ENCODE assay signal across 8 cellular contexts in genomic region chr13:20182231-20182846, GRCh38. TPM values are rescaled to one million over a fixed set of nuclear protein-coding genes. Genes with fewer than 3 reads are reported as not detected.
DNase-seq lines count a peak whose midpoint lies in the region; ATAC-seq and TF ChIP-seq lines count a peak whose summit lies in the region.

No MANE protein-coding gene starts in this region.

- peak; percentile 87 for ATAC-seq in GM19043 (IDR thresholded peaks at IDR 0.05; ENCODE audit: low read depth, unreplicated experiment)
- ATAC-seq in HG03521 (IDR thresholded peaks at IDR 0.05; ENCODE audit: unreplicated experiment), result peak; percentile 77
- peak; percentile 83 for ATAC-seq in activated CD8-positive, alpha-beta memory T cell treated with anti-CD3 and anti-CD28 coated beads, Interleukin-2, amount 10 ng/mL, durations not matched to agents 7 days and 5 days

- DNase-seq in COLO668 (lab: John Stamatoyannopoulos, UW; ENCODE audit: unreplicated experiment), result peak; percentile 62
- DNase-seq in NCI-H82 (lab: John Stamatoyannopoulos, UW), result peak; percentile 89
- DNase-seq in activated CD8-positive, alpha-beta memory T cell treated with anti-CD3 and anti-CD28 coated beads, Interleukin-2, amount 10 ng/mL, durations not matched to agents 7 days and 5 days, result peak; percentile 64
- DNase-seq in fibroblast of peridontal ligament (ENCODE audit: extremely low read depth), result peak; percentile 79
- DNase-seq in neural progenitor cell (ENCODE audit: low spot score), result peak; percentile 81
- DNase-seq in KG1 (lab: John Stamatoyannopoulos, UW), result no peak

- H3K4me3 ChIP-seq in neural progenitor cell, result no peak overlapping the region

- CTCF ChIA-PET in activated CD8-positive, alpha-beta memory T cell treated with anti-CD3 and anti-CD28 coated beads, Interleukin-2, amount 10 ng/mL, durations not matched to agents 7 days and 5 days (lab: Charles Lee), result interaction anchor here (1.3 to 4.0 kb wide), 3 partner anchors 9 to 37 kb away, joined by 6 to 23 read pairs (median 17); partner anchors contain the start of gene GJB2

- H3K27me3 ChIP-seq in neural progenitor cell, result peaks cover 2% of the 10 kb centered on the region

- no peaks in the 10 kb centered on the region for H3K9me3 Mint-ChIP-seq in activated CD8-positive, alpha-beta memory T cell treated with anti-CD3 and anti-CD28 coated beads, Interleukin-2, amount 10 ng/mL, durations not matched to agents 7 days and 5 days (ENCODE audit: low read depth)
- no peaks in the 10 kb centered on the region for H3K9me3 Mint-ChIP-seq in neural progenitor cell

- H3K9ac ChIP-seq in neural progenitor cell, result no peak overlapping the region

- H3K27ac ChIP-seq in neural progenitor cell, result no peak overlapping the region

- peak; percentile 78 for TF ChIP-seq CTCF in neural progenitor cell (IDR thresholded peaks at IDR 0.05)

- no peaks in the 10 kb centered on the region for H3K36me3 ChIP-seq in neural progenitor cell

- H3K4me1 Mint-ChIP-seq in activated CD8-positive, alpha-beta memory T cell treated with anti-CD3 and anti-CD28 coated beads, Interleukin-2, amount 10 ng/mL, durations not matched to agents 7 days and 5 days, result no peaks in the 10 kb centered on the region
- H3K4me1 Mint-ChIP-seq in neural progenitor cell, result peaks cover 8% of the 10 kb centered on the region

- peak overlapping the region; percentile 30 for H2AFZ ChIP-seq in neural progenitor cell (replicated peaks)

- peaks cover 59% of the 10 kb centered on the region for H3K27me3 Mint-ChIP-seq in activated CD8-positive, alpha-beta memory T cell treated with anti-CD3 and anti-CD28 coated beads, Interleukin-2, amount 10 ng/mL, durations not matched to agents 7 days and 5 days
- H3K27me3 Mint-ChIP-seq in neural progenitor cell (ENCODE audit: insufficient read depth, low read depth), result peaks cover 6% of the 10 kb centered on the region

- H3K4me3 Mint-ChIP-seq in activated CD8-positive, alpha-beta memory T cell treated with anti-CD3 and anti-CD28 coated beads, Interleukin-2, amount 10 ng/mL, durations not matched to agents 7 days and 5 days, result no peak overlapping the region
- H3K4me3 Mint-ChIP-seq in neural progenitor cell, result no peak overlapping the region

- no peaks in the 10 kb centered on the region for H3K9me3 ChIP-seq in neural progenitor cell (ENCODE audit: low read depth)

- H4K20me1 ChIP-seq in neural progenitor cell (ENCODE audit: low read depth), result no peaks in the 10 kb centered on the region

- no peaks in the 10 kb centered on the region for H3K79me2 ChIP-seq in neural progenitor cell (ENCODE audit: low read depth)

- H3K4me2 ChIP-seq in neural progenitor cell, result no peak overlapping the region

- no peaks in the 10 kb centered on the region for H3K4me1 ChIP-seq in neural progenitor cell

- H3K36me3 Mint-ChIP-seq in activated CD8-positive, alpha-beta memory T cell treated with anti-CD3 and anti-CD28 coated beads, Interleukin-2, amount 10 ng/mL, durations not matched to agents 7 days and 5 days, result no peaks in the 10 kb centered on the region
- no peaks in the 10 kb centered on the region for H3K36me3 Mint-ChIP-seq in neural progenitor cell

- no peaks in the 10 kb centered on the region for H3F3A ChIP-seq in neural progenitor cell (ENCODE audit: low read depth)

- no peak overlapping the region for H3K27ac Mint-ChIP-seq in activated CD8-positive, alpha-beta memory T cell treated with anti-CD3 and anti-CD28 coated beads, Interleukin-2, amount 10 ng/mL, durations not matched to agents 7 days and 5 days
- H3K27ac Mint-ChIP-seq in neural progenitor cell, result no peak overlapping the region

RNA-seq across cellular contexts. Expression of gene GJB2, which starts 10.4 kb away (rescaled TPM):
- total RNA-seq in activated CD8-positive, alpha-beta memory T cell treated with anti-CD3 and anti-CD28 coated beads, Interleukin-2, amount 10 ng/mL, durations not matched to agents 7 days and 5 days, result 1 to 10 TPM; 4.0 to 8.7 TPM
- not detected in 2 replicates for total RNA-seq in neural progenitor cell (ENCODE audit: low replicate concordance)

RNA-seq across cellular contexts. Expression of gene GJA3, which starts 21.5 kb away (rescaled TPM):
- under 1 TPM; 0.75 to 0.76 TPM for total RNA-seq in activated CD8-positive, alpha-beta memory T cell treated with anti-CD3 and anti-CD28 coated beads, Interleukin-2, amount 10 ng/mL, durations not matched to agents 7 days and 5 days
- 0.17 and 0.53 TPM in 2 replicates for total RNA-seq in neural progenitor cell (ENCODE audit: low replicate concordance)

RNA-seq across cellular contexts. Expression of gene GJB6, which starts 49.8 kb away (rescaled TPM):
- total RNA-seq in activated CD8-positive, alpha-beta memory T cell treated with anti-CD3 and anti-CD28 coated beads, Interleukin-2, amount 10 ng/mL, durations not matched to agents 7 days and 5 days, result 10 to 100 TPM in 1 of 2 experiments, 1 to 10 TPM in 1; 4.8 to 11.0 TPM
- total RNA-seq in neural progenitor cell (ENCODE audit: low replicate concordance), result not detected in 2 replicates
